In the genomic region with DNA sequence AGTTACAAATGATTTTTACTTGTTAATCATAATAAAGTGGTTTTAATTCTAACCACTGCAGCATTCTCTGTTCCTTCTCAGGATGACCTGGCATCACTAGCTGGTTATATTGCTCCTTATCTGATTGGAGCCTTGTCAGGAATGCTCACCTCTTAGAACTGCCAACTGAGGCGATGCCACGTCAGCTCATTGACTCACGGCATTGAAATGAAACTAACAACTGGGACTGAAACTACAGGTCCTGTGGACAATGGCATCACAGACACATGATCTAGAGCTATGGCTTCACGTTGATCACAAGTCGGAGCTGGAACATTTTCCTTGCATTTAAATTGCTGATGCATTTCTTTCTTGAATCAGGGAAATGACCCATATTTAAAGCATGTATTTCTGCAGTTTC, we compare ENCODE assay signal across 8 cellular contexts. TPM values are rescaled to one million over a fixed set of nuclear protein-coding genes. Genes with fewer than 3 reads are reported as not detected.
DNase-seq lines count a peak whose midpoint lies in the region; ATAC-seq and TF ChIP-seq lines count a peak whose summit lies in the region.

No MANE protein-coding gene starts in this region.

- H3K4me3 Mint-ChIP-seq in endodermal cell, result no peak overlapping the region
- no peak overlapping the region for H3K4me3 Mint-ChIP-seq in activated T-helper 2 cell treated with anti-CD3 and anti-CD28 coated beads, Interferon-gamma antibody, Interleukin-2, Interleukin-4, amounts not matched to agents 10 μg/mL and 5 μg/mL and 100 μg/mL, durations not matched to agents 14 hours and 24 hours and 36 hours (ENCODE audit: low read depth)

- intact Hi-C loops in left colon (cut with DNase I, micrococcal nuclease), result no loop called here
- intact Hi-C loops in activated T-helper 2 cell treated with anti-CD3 and anti-CD28 coated beads, Interferon-gamma antibody, Interleukin-2, Interleukin-4, amounts not matched to agents 10 μg/mL and 5 μg/mL and 100 μg/mL, durations not matched to agents 14 hours and 24 hours and 36 hours (cut with micrococcal nuclease), result no loop called here

- H3K9me3 ChIP-seq in endodermal cell (ENCODE audit: control insufficient read depth, low read length), result no peaks in the 10 kb centered on the region

- peak overlapping the region; percentile 76 for H3K27ac ChIP-seq in VCaP
- no peak overlapping the region for H3K27ac ChIP-seq in endodermal cell (ENCODE audit: low read depth, low read length)

- no peaks in the 10 kb centered on the region for H3K27me3 Mint-ChIP-seq in endodermal cell (ENCODE audit: insufficient read depth)
- H3K27me3 Mint-ChIP-seq in activated T-helper 2 cell treated with anti-CD3 and anti-CD28 coated beads, Interferon-gamma antibody, Interleukin-2, Interleukin-4, amounts not matched to agents 10 μg/mL and 5 μg/mL and 100 μg/mL, durations not matched to agents 14 hours and 24 hours and 36 hours (ENCODE audit: low read depth), result no peaks in the 10 kb centered on the region

- H3K36me3 ChIP-seq in endodermal cell (ENCODE audit: control insufficient read depth, insufficient read depth, low read length), result no peaks in the 10 kb centered on the region

- no peak overlapping the region for H3K9ac ChIP-seq in endodermal cell (ENCODE audit: extremely low read depth, low read length, poor library complexity, severe bottlenecking)

- no peaks in the 10 kb centered on the region for H3K36me3 Mint-ChIP-seq in endodermal cell (ENCODE audit: low read depth)
- H3K36me3 Mint-ChIP-seq in activated T-helper 2 cell treated with anti-CD3 and anti-CD28 coated beads, Interferon-gamma antibody, Interleukin-2, Interleukin-4, amounts not matched to agents 10 μg/mL and 5 μg/mL and 100 μg/mL, durations not matched to agents 14 hours and 24 hours and 36 hours (ENCODE audit: low read depth), result no peaks in the 10 kb centered on the region

- no peaks in the 10 kb centered on the region for H3K4me1 ChIP-seq in endodermal cell (ENCODE audit: control insufficient read depth, insufficient read depth, low read length)

- H3K9me3 Mint-ChIP-seq in endodermal cell, result peaks cover 7% of the 10 kb centered on the region
- H3K9me3 Mint-ChIP-seq in activated T-helper 2 cell treated with anti-CD3 and anti-CD28 coated beads, Interferon-gamma antibody, Interleukin-2, Interleukin-4, amounts not matched to agents 10 μg/mL and 5 μg/mL and 100 μg/mL, durations not matched to agents 14 hours and 24 hours and 36 hours, result peaks cover 9% of the 10 kb centered on the region

- DNase-seq in left colon, result peak; percentile 23 to 67
- no peak for DNase-seq in GM13976 (ENCODE audit: low spot score)
- no peak for DNase-seq in endodermal cell
- DNase-seq in activated T-helper 2 cell treated with anti-CD3 and anti-CD28 coated beads, Interferon-gamma antibody, Interleukin-2, Interleukin-4, amounts not matched to agents 10 μg/mL and 5 μg/mL and 100 μg/mL, durations not matched to agents 14 hours and 24 hours and 36 hours (ENCODE audit: low spot score), result no peak

- 81 to 90% methylated on average over 5 of the region's 5 CpGs for WGBS in endodermal cell (ENCODE audit: insufficient coverage in 1 of 2, insufficient read length in 1 of 2), 2 experiments

- no peaks in the 10 kb centered on the region for H3K27me3 ChIP-seq in endodermal cell (ENCODE audit: control insufficient read depth, insufficient read depth, low read length, poor library complexity, severe bottlenecking)

- TF ChIP-seq CTCF in VCaP (conservative IDR thresholded peaks at IDR 0.05) (no peak), GM13976 (IDR thresholded peaks at IDR 0.05; ENCODE audit: borderline replicate concordance, control extremely low read depth, extremely low read depth, insufficient read depth, missing control alignments) (no peak), endodermal cell (conservative IDR thresholded peaks at IDR 0.05) (no peak)

- no peak overlapping the region for H3K4me3 ChIP-seq in endodermal cell (ENCODE audit: low read length)

- no peaks in the 10 kb centered on the region for H3K4me1 Mint-ChIP-seq in endodermal cell
- peaks cover 1% of the 10 kb centered on the region for H3K4me1 Mint-ChIP-seq in activated T-helper 2 cell treated with anti-CD3 and anti-CD28 coated beads, Interferon-gamma antibody, Interleukin-2, Interleukin-4, amounts not matched to agents 10 μg/mL and 5 μg/mL and 100 μg/mL, durations not matched to agents 14 hours and 24 hours and 36 hours (ENCODE audit: low read depth)

- H3K27ac Mint-ChIP-seq in endodermal cell, result no peak overlapping the region
- H3K27ac Mint-ChIP-seq in activated T-helper 2 cell treated with anti-CD3 and anti-CD28 coated beads, Interferon-gamma antibody, Interleukin-2, Interleukin-4, amounts not matched to agents 10 μg/mL and 5 μg/mL and 100 μg/mL, durations not matched to agents 14 hours and 24 hours and 36 hours, result no peak overlapping the region

- peak; percentile 70 for ATAC-seq in GM18858 (IDR thresholded peaks at IDR 0.05; ENCODE audit: unreplicated experiment)
- ATAC-seq in HG03135 (IDR thresholded peaks at IDR 0.05; ENCODE audit: unreplicated experiment), result peak; percentile 67
- peak; percentile 94 for ATAC-seq in left colon
- ATAC-seq in GM19452 (IDR thresholded peaks at IDR 0.05; ENCODE audit: unreplicated experiment), result no peak

- in situ Hi-C loops in GM13976 (cut with MboI; ENCODE audit: low sequenced_read_pairs, unreplicated experiment), result no loop called here

RNA-seq across cellular contexts. Expression of a gene that starts 54.9 kb away (rescaled TPM):
- total RNA-seq in left colon, result 1 to 10 TPM; 1.6 to 2.1 TPM
- total RNA-seq in endodermal cell, result 1 to 10 TPM; 1.8 TPM
- polyA plus RNA-seq in endodermal cell (2013, experiment 1 of 2), result 172 TPM
- polyA plus RNA-seq in endodermal cell (2013, experiment 2 of 2), result 153 TPM
- not detected in 2 replicates for total RNA-seq in activated T-helper 2 cell treated with anti-CD3 and anti-CD28 coated beads, Interferon-gamma antibody, Interleukin-2, Interleukin-4, amounts not matched to agents 10 μg/mL and 5 μg/mL and 100 μg/mL, durations not matched to agents 14 hours and 24 hours and 36 hours

Comparison
In these comparisons a context has a peak if more than half of its experiments do, and no peak if none do; other contexts are left out.
1. DNase-seq: peak in left colon (2 of 2); none in GM13976 (single experiment), endodermal cell (single experiment) and activated T-helper 2 cell treated with anti-CD3 and anti-CD28 coated beads, Interferon-gamma antibody, Interleukin-2, Interleukin-4, amounts not matched to agents 10 μg/mL and 5 μg/mL and 100 μg/mL, durations not matched to agents 14 hours and 24 hours and 36 hours (single experiment).